In genomic region chr10:104092749-104093148, GRCh38 we compare ENCODE assay signal across 27 cellular contexts. TPM values are rescaled to one million over a fixed set of nuclear protein-coding genes. Genes with fewer than 3 reads are reported as not detected.
"Had no signal": no experiment of that assay in that cellular context is flagged by ENCODE, and none has a peak within 500 bp of the region (broad histone marks: within the 10 kb centered on the region; RNA-seq: fewer than 3 reads in every experiment).

No MANE protein-coding gene starts in this region.

- H3K4me3 ChIP-seq: hepatocyte, left lung, lung, pancreas, prostate gland, skin epidermis, stomach, thoracic aorta, tibial artery, upper lobe of right lung had no signal

- H3K4me2 ChIP-seq: hepatocyte had no signal

- H3K27me3 ChIP-seq: hepatocyte, left lung, pancreas, stomach, tibial artery, upper lobe of right lung had no signal

- H3K79me2 ChIP-seq: hepatocyte had no signal

- H2AFZ ChIP-seq: hepatocyte had no signal

- ATAC-seq: left colon; left lung; naive thymus-derived CD8-positive, alpha-beta T cell; pancreas; right cardiac atrium; sciatic nerve; stimulated activated naive B cell treated with anti-CD40 and anti-IgM and Interleukin-4, amounts not matched to agents 10 μg/mL and 1 μg/mL and 100 μg/mL, for 72 hours; stimulated activated naive CD8-positive, alpha-beta T cell treated with anti-CD3 and anti-CD28 coated beads, Interleukin-15, Interleukin-2, amounts not matched to agents 100 U/mL and 50 U/mL, for 24 hours; upper lobe of right lung had no signal

- FAIRE-seq: pancreas, urothelium cell line had no signal

- H3K9me3 ChIP-seq: left lung, pancreas, prostate gland, thoracic aorta, tibial artery, upper lobe of right lung had no signal

- H3K36me3 ChIP-seq: left lung, pancreas, prostate gland, stomach, thoracic aorta, tibial artery, upper lobe of right lung had no signal

- H3K27ac ChIP-seq: hepatocyte, left lung, pancreas, prostate gland, stomach, thoracic aorta, tibial artery, upper lobe of right lung had no signal

- DNase-seq: kidney; left colon; left lung; naive thymus-derived CD8-positive, alpha-beta T cell; nucleus accumbens; pancreas; posterior cingulate gyrus; retina; right cardiac atrium; stimulated activated CD4-positive, alpha-beta T cell treated with anti-CD3 and anti-CD28 coated beads, Interleukin-12 subunit alpha, Interleukin-12 subunit beta, amount 100 ng/mL, for 4 hours; stimulated activated CD4-positive, alpha-beta T cell treated with anti-CD3 and anti-CD28 coated beads, Interleukin-15, amount 100 ng/mL, for 24 hours; stimulated activated CD4-positive, alpha-beta T cell treated with anti-CD3 and anti-CD28 coated beads, Interleukin-2, amount 100 ng/mL, for 24 hours; stimulated activated CD4-positive, alpha-beta T cell treated with anti-CD3 and anti-CD28 coated beads, Interleukin-4, amount 100 ng/mL, for 1 hour; stimulated activated naive B cell treated with anti-CD40 and anti-IgM and Interleukin-4, amounts not matched to agents 10 μg/mL and 1 μg/mL and 100 μg/mL, for 72 hours; stimulated activated naive CD8-positive, alpha-beta T cell treated with anti-CD3 and anti-CD28 coated beads, Interleukin-15, Interleukin-2, amounts not matched to agents 100 U/mL and 50 U/mL, for 24 hours; stomach; tibial artery; trophoblast cell; upper lobe of right lung had no signal

- H3K4me1 ChIP-seq: left lung, pancreas, prostate gland, stomach, tibial artery, upper lobe of right lung had no signal

RNA-seq across cellular contexts. Expression of gene COL17A1, which starts 7.1 kb away (rescaled TPM):
- total RNA-seq: naive thymus-derived CD8-positive, alpha-beta T cell; neural crest cell had no signal
- polyA plus RNA-seq: naive thymus-derived CD8-positive, alpha-beta T cell had no signal
